In genomic region chr10:26468691-26469090, GRCh38 we compare ENCODE assay signal across 8 cellular contexts.
DNase-seq lines count a peak whose midpoint lies in the region; ATAC-seq and FAIRE-seq lines count a peak whose summit lies in the region.

No MANE protein-coding gene starts in this region.

- H3K36me3 Mint-ChIP-seq in memory B cell, result peaks cover 30% of the 10 kb centered on the region

- H3K4me3 Mint-ChIP-seq in memory B cell, result peak overlapping the region; percentile 58

- peaks cover 52% of the 10 kb centered on the region for H3K4me1 Mint-ChIP-seq in memory B cell

- peak; percentile 70 for ATAC-seq in GM18511 (IDR thresholded peaks at IDR 0.05; ENCODE audit: unreplicated experiment)
- ATAC-seq in GM21786 (IDR thresholded peaks at IDR 0.05; ENCODE audit: unreplicated experiment), result peak; percentile 58
- ATAC-seq in memory B cell (ENCODE audit: low read depth), result peak; percentile 71

- no peak for FAIRE-seq in RCC 7860 (lab: Jason Lieb, UNC)

- H3K27ac Mint-ChIP-seq in memory B cell, result peak overlapping the region; percentile 80

- peaks cover 2% of the 10 kb centered on the region for H3K9me3 Mint-ChIP-seq in memory B cell

- DNase-seq in RCC 7860 (ENCODE audit: low spot score) (peak; percentile 66), memory B cell (ENCODE audit: low spot score in 2 of 2) (no peak), NCI-H345 treated with DMSO at 0.1 percent for 48 hours (lab: John Stamatoyannopoulos, UW; ENCODE audit: unreplicated experiment) (no peak), GM19240 (ENCODE audit: insufficient read length, low spot score) (no peak), SHP77 (lab: John Stamatoyannopoulos, UW) (no peak)
- DNase-seq in stimulated activated CD4-positive, alpha-beta T cell treated with anti-CD3 and anti-CD28 coated beads, Interleukin-2, amount 100 ng/mL, for 48 hours, result no peak

- H3K27me3 Mint-ChIP-seq in memory B cell, result no peaks in the 10 kb centered on the region
